19 cellular contexts compared by ENCODE assay signal in genomic region chr2:49286726-49287125, GRCh38.
A peak's percentile ranks its signal among the peaks of the same experiment; 100 is the strongest.
DNase-seq lines count a peak whose midpoint lies in the region.
"Had no signal": no experiment of that assay in that cellular context is flagged by ENCODE, and none has a peak within 500 bp of the region (broad histone marks: within the 10 kb centered on the region; RNA-seq: fewer than 3 reads in every experiment).

No MANE protein-coding gene starts in this region.

- H3K27me3 Mint-ChIP-seq in CD4-positive, alpha-beta memory T cell: no peaks in the 10 kb centered on the region
- H3K27me3 Mint-ChIP-seq: B cell; CD4-positive, CD25-positive, alpha-beta regulatory T cell; CD8-positive, alpha-beta memory T cell had no signal

- intact Hi-C loops in CD4-positive, alpha-beta memory T cell (cut with micrococcal nuclease): no loop called here

- CTCF ChIA-PET in CD4-positive, alpha-beta memory T cell (lab: Charles Lee; ENCODE audit: partially characterized antibody): no interaction called here

- no peak overlapping the region for H2AK5ac ChIP-seq in mesenchymal stem cell (ENCODE audit: low read length, severe bottlenecking)

- peaks cover 0 to 10% (median 2%) of the 10 kb centered on the region in 8 donors for H3K9me3 Mint-ChIP-seq in CD4-positive, alpha-beta memory T cell

- H2BK12ac ChIP-seq in mesenchymal stem cell (ENCODE audit: low read length in 2 of 2): no peak overlapping the region

- H2BK15ac ChIP-seq in mesenchymal stem cell (ENCODE audit: low read depth, poor library complexity, severe bottlenecking): no peak overlapping the region

- no peak overlapping the region for H3K4ac ChIP-seq in mesenchymal stem cell (ENCODE audit: low read depth in 1 of 2, low read length in 2 of 2)

- H4K91ac ChIP-seq in mesenchymal stem cell (ENCODE audit: low read length): no peak overlapping the region

- H3K14ac ChIP-seq in mesenchymal stem cell (ENCODE audit: low read length in 2 of 2): no peak overlapping the region

- POLR2A ChIA-PET in CD4-positive, alpha-beta memory T cell (lab: Charles Lee; ENCODE audit: partially characterized antibody): no interaction called here

- H3K4me3 ChIP-seq in mesenchymal stem cell (ENCODE audit: insufficient read depth in 1 of 2, low read depth in 1 of 2, low read length in 2 of 2): no peak overlapping the region
- no peak overlapping the region for H3K4me3 ChIP-seq in CD4-positive, alpha-beta memory T cell (ENCODE audit: low read length in 2 of 2)
- H3K4me3 ChIP-seq: BLaER1, HAP-1 had no signal

- H3K9ac ChIP-seq in mesenchymal stem cell (ENCODE audit: low read length): no peak overlapping the region
- H3K9ac ChIP-seq: BLaER1 had no signal

- no peak overlapping the region for H3K18ac ChIP-seq in mesenchymal stem cell (ENCODE audit: low read depth in 1 of 2, low read length in 2 of 2)

- peaks cover 8% of the 10 kb centered on the region for H3K9me3 ChIP-seq in mesenchymal stem cell (ENCODE audit: control insufficient read depth, low read length)
- H3K9me3 ChIP-seq in CD4-positive, alpha-beta memory T cell (ENCODE audit: control insufficient read depth in 1 of 2, low read length in 2 of 2): no peaks in the 10 kb centered on the region
- H3K9me3 ChIP-seq: BLaER1, HAP-1 had no signal

- WGBS in mesenchymal stem cell: 60% methylated on average over 2 of the region's 3 CpGs

- H3K79me1 ChIP-seq in mesenchymal stem cell (replicated peaks; ENCODE audit: low read length, poor library complexity, severe bottlenecking): no peaks in the 10 kb centered on the region

- no peak overlapping the region for H4K8ac ChIP-seq in mesenchymal stem cell (ENCODE audit: low read length)

- H3K27ac ChIP-seq in mesenchymal stem cell (ENCODE audit: low read length, poor library complexity, severe bottlenecking): no peak overlapping the region
- H3K27ac ChIP-seq in CD4-positive, alpha-beta memory T cell (ENCODE audit: low read depth, low read length): no peak overlapping the region
- H3K27ac ChIP-seq: 22Rv1, BLaER1, C4-2B had no signal

- no peak overlapping the region for H3K4me3 Mint-ChIP-seq in CD4-positive, alpha-beta memory T cell
- H3K4me3 Mint-ChIP-seq: B cell; CD4-positive, CD25-positive, alpha-beta regulatory T cell; CD8-positive, alpha-beta memory T cell; HFFc6 had no signal

- DNase-seq in COLO829 (ENCODE audit: low spot score) (peak; percentile 29), dermis blood vessel endothelial cell (peak; percentile 8), mesenchymal stem cell (peak; percentile 7), Kasumi-1 (lab: John Stamatoyannopoulos, UW) (no peak), mesenteric fat pad (ENCODE audit: low spot score) (no peak)
- DNase-seq in CD4-positive, alpha-beta memory T cell: no peak
- DNase-seq: Calu3; CD4-positive, CD25-positive, alpha-beta regulatory T cell; CD8-positive, alpha-beta memory T cell; COR-L47; DMS79 treated with DMSO at 0.1 percent for 48 hours; GF-D8; GOT3; HFFc6 had no signal

- no peak overlapping the region for H3K27ac Mint-ChIP-seq in CD4-positive, alpha-beta memory T cell
- H3K27ac Mint-ChIP-seq: B cell; CD4-positive, CD25-positive, alpha-beta regulatory T cell; CD8-positive, alpha-beta memory T cell; HFFc6 had no signal

- no peaks in the 10 kb centered on the region for H3K27me3 ChIP-seq in mesenchymal stem cell (ENCODE audit: control insufficient read depth in 1 of 2, insufficient read depth in 1 of 2, low read length in 2 of 2)
- no peaks in the 10 kb centered on the region for H3K27me3 ChIP-seq in CD4-positive, alpha-beta memory T cell (ENCODE audit: insufficient read depth, low read length)
- H3K27me3 ChIP-seq: BLaER1 had no signal

- no peak overlapping the region for H2BK5ac ChIP-seq in mesenchymal stem cell (ENCODE audit: low read depth, low read length, poor library complexity, severe bottlenecking)

- H2AFZ ChIP-seq in mesenchymal stem cell (ENCODE audit: low read depth, low read length): no peak overlapping the region

- no peak overlapping the region for H2BK120ac ChIP-seq in mesenchymal stem cell (ENCODE audit: low read depth, low read length)

- no peaks in the 10 kb centered on the region for H3K4me1 Mint-ChIP-seq in CD4-positive, alpha-beta memory T cell
- H3K4me1 Mint-ChIP-seq: B cell; CD4-positive, CD25-positive, alpha-beta regulatory T cell; CD8-positive, alpha-beta memory T cell had no signal

- H3K4me1 ChIP-seq in mesenchymal stem cell (ENCODE audit: control insufficient read depth, insufficient read depth, low read depth, low read length): no peaks in the 10 kb centered on the region
- H3K4me1 ChIP-seq in CD4-positive, alpha-beta memory T cell (ENCODE audit: insufficient read depth, low read length): no peaks in the 10 kb centered on the region
- H3K4me1 ChIP-seq: BLaER1 had no signal

- H3K36me3 Mint-ChIP-seq in CD4-positive, alpha-beta memory T cell: no peaks in the 10 kb centered on the region
- H3K36me3 Mint-ChIP-seq: CD4-positive, CD25-positive, alpha-beta regulatory T cell; CD8-positive, alpha-beta memory T cell had no signal

- no peak overlapping the region for H3K4me2 ChIP-seq in mesenchymal stem cell (ENCODE audit: low read length, poor library complexity, severe bottlenecking)
- H3K4me2 ChIP-seq: BLaER1 had no signal

- no peak overlapping the region for H3K23ac ChIP-seq in mesenchymal stem cell (ENCODE audit: low read length in 2 of 2)

- no peaks in the 10 kb centered on the region for H3K36me3 ChIP-seq in mesenchymal stem cell (ENCODE audit: control insufficient read depth in 1 of 2, insufficient read depth in 2 of 2, low read depth in 1 of 2, low read length in 2 of 2)
- H3K36me3 ChIP-seq in CD4-positive, alpha-beta memory T cell (ENCODE audit: insufficient read depth, low read length): no peaks in the 10 kb centered on the region
- H3K36me3 ChIP-seq: BLaER1, HAP-1 had no signal

Comparison
In these comparisons a context has a peak if more than half of its experiments do, and no peak if none do; other contexts are left out.
1. DNase-seq: peak in COLO829 (single experiment), dermis blood vessel endothelial cell (single experiment) and mesenchymal stem cell (single experiment); none in Kasumi-1 (0 of 2), CD4-positive, alpha-beta memory T cell (0 of 5) and mesenteric fat pad (single experiment).